16 cellular contexts compared by ENCODE assay signal in genomic region chr5:55914141-55914413, GRCh38.
A peak's percentile ranks its signal among the peaks of the same experiment; 100 is the strongest.
DNase-seq lines count a peak whose midpoint lies in the region; ATAC-seq, FAIRE-seq and TF ChIP-seq lines count a peak whose summit lies in the region.
"Had no signal": no experiment of that assay in that cellular context is flagged by ENCODE, and none has a peak within 500 bp of the region (broad histone marks: within the 10 kb centered on the region; RNA-seq: fewer than 3 reads in every experiment).

No MANE protein-coding gene starts in this region.

- no peaks in the 10 kb centered on the region for H3K79me2 ChIP-seq in HepG2 (ENCODE audit: insufficient read depth, low read length)

- H3K36me3 ChIP-seq in HepG2 (replicated peaks in 1 of 2; ENCODE audit: control insufficient read depth in 1 of 2, insufficient read depth in 2 of 2, low read length in 2 of 2) = no peaks in the 10 kb centered on the region
- no peaks in the 10 kb centered on the region for H3K36me3 ChIP-seq in right lobe of liver
- no peaks in the 10 kb centered on the region for H3K36me3 ChIP-seq in naive thymus-derived CD4-positive, alpha-beta T cell (ENCODE audit: control insufficient read depth in 2 of 3, insufficient read depth in 3 of 3, low read length in 3 of 3)
- H3K36me3 ChIP-seq in upper lobe of left lung = no peaks in the 10 kb centered on the region
- H3K36me3 ChIP-seq: prostate gland had no signal

- TF ChIP-seq EP300 in HepG2 (IDR thresholded peaks at IDR 0.05; ENCODE audit: low read depth in 2 of 2, low read length in 2 of 2) (no peak), HepG2 (CRISPR knock-in tag; IDR thresholded peaks at IDR 0.05; ENCODE audit: borderline replicate concordance) (no peak), upper lobe of left lung (IDR thresholded peaks at IDR 0.05) (no peak)

- no peak overlapping the region for H3K4me3 Mint-ChIP-seq in naive thymus-derived CD4-positive, alpha-beta T cell
- H3K4me3 Mint-ChIP-seq: memory B cell; T-helper 1 cell treated with Interleukin-12 subunit alpha and Interleukin-12 subunit beta and Interleukin-4 antibody, amounts not matched to agents 30 μg/mL and 1 μg/mL, for 36 hours had no signal

- H2AFZ ChIP-seq in HepG2 (ENCODE audit: low read length) = no peak overlapping the region

- BruUV-seq in HepG2 (replicated peaks; lab: Mats Ljungman, UMichigan) = no TSS peak

- peaks cover 0 to 2% (median 0%) of the 10 kb centered on the region in 11 donors for H3K9me3 Mint-ChIP-seq in naive thymus-derived CD4-positive, alpha-beta T cell
- H3K9me3 Mint-ChIP-seq: memory B cell had no signal

- in situ Hi-C loops in HepG2 (cut with HindIII; ENCODE audit: extremely low pct_ligation_motif_present, low pct_unique_long_range_greater_than_20kb) = no loop called here

- TF ChIP-seq POLR2A in HepG2 (IDR thresholded peaks at IDR 0.05; ENCODE audit: insufficient read depth in 1 of 2, low read depth in 2 of 2, low read length in 2 of 2) (no peak), right lobe of liver (IDR thresholded peaks at IDR 0.05) (no peak), upper lobe of left lung (IDR thresholded peaks at IDR 0.05) (no peak)

- H3K4me1 ChIP-seq in HepG2 (ENCODE audit: insufficient read depth, low read length) = peaks cover 41% of the 10 kb centered on the region
- no peaks in the 10 kb centered on the region for H3K4me1 ChIP-seq in right lobe of liver
- H3K4me1 ChIP-seq in naive thymus-derived CD4-positive, alpha-beta T cell (ENCODE audit: control insufficient read depth in 2 of 2, insufficient read depth in 2 of 2, low read length in 2 of 2) = no peaks in the 10 kb centered on the region
- no peaks in the 10 kb centered on the region for H3K4me1 ChIP-seq in upper lobe of left lung
- H3K4me1 ChIP-seq: prostate gland had no signal

- peak overlapping the region in 1 of 3 experiments; percentile 50; a peak in 1 of 6 replicates for H3K4me3 ChIP-seq in HepG2 (replicated peaks in 1 of 3; ENCODE audit: insufficient read depth in 1 of 3, low read depth in 2 of 3, low read length in 3 of 3)
- no peak overlapping the region for H3K4me3 ChIP-seq in right lobe of liver
- H3K4me3 ChIP-seq in naive thymus-derived CD4-positive, alpha-beta T cell (ENCODE audit: low read length) = no peak overlapping the region
- H3K4me3 ChIP-seq in upper lobe of left lung = no peak overlapping the region
- H3K4me3 ChIP-seq: dorsolateral prefrontal cortex, prostate gland had no signal

- no peaks in the 10 kb centered on the region for H3K27me3 Mint-ChIP-seq in naive thymus-derived CD4-positive, alpha-beta T cell
- H3K27me3 Mint-ChIP-seq: memory B cell had no signal

- POLR2A ChIA-PET in HepG2 (lab: Yijun Ruan, JAX) = no interaction called here
- POLR2A ChIA-PET in naive thymus-derived CD4-positive, alpha-beta T cell (lab: Charles Lee) = no interaction called here

- CTCF ChIA-PET in HepG2 (lab: Yijun Ruan, JAX; ENCODE audit: low intra/inter-chr PET ratio, low total read pairs) = no interaction called here
- CTCF ChIA-PET in naive thymus-derived CD4-positive, alpha-beta T cell (lab: Charles Lee) = no interaction called here

- no peaks in the 10 kb centered on the region for H4K20me1 ChIP-seq in HepG2 (ENCODE audit: insufficient read depth, low read length)

- peak overlapping the region; percentile 66 for H3K4me2 ChIP-seq in HepG2 (ENCODE audit: low read depth, low read length)

- no peak for FAIRE-seq in HepG2 (lab: Jason Lieb, UNC)

- H3K27ac ChIP-seq in HepG2 (ENCODE audit: extremely low read length, insufficient read depth, low read length) = no peak overlapping the region
- H3K27ac ChIP-seq in right lobe of liver = no peak overlapping the region
- H3K27ac ChIP-seq in naive thymus-derived CD4-positive, alpha-beta T cell (ENCODE audit: low read depth, low read length) = no peak overlapping the region
- H3K27ac ChIP-seq in upper lobe of left lung = no peak overlapping the region
- H3K27ac ChIP-seq: 22Rv1, dorsolateral prefrontal cortex, prostate gland had no signal

- ATAC-seq in HepG2 = peak; percentile 59
- ATAC-seq in right lobe of liver = no peak
- ATAC-seq in HG02623 (IDR thresholded peaks at IDR 0.05; ENCODE audit: unreplicated experiment) = peak; percentile 91
- peak; percentile 96 for ATAC-seq in HG03432 (IDR thresholded peaks at IDR 0.05; ENCODE audit: unreplicated experiment)
- ATAC-seq in naive thymus-derived CD4-positive, alpha-beta T cell = no peak
- ATAC-seq in upper lobe of left lung (ENCODE audit: low FRiP score in 2 of 2) = no peak

- no peaks in the 10 kb centered on the region for H3K9me3 ChIP-seq in HepG2 (ENCODE audit: low read length)
- H3K9me3 ChIP-seq in right lobe of liver = no peaks in the 10 kb centered on the region
- H3K9me3 ChIP-seq in naive thymus-derived CD4-positive, alpha-beta T cell (ENCODE audit: control insufficient read depth in 2 of 3, low read length in 3 of 3) = no peaks in the 10 kb centered on the region
- no peaks in the 10 kb centered on the region for H3K9me3 ChIP-seq in upper lobe of left lung
- H3K9me3 ChIP-seq: prostate gland had no signal

- H3K4me1 Mint-ChIP-seq in naive thymus-derived CD4-positive, alpha-beta T cell = peaks cover 0 to 14% (median under 1%) of the 10 kb centered on the region in 7 donors
- H3K4me1 Mint-ChIP-seq: memory B cell had no signal

- DNase-seq in HepG2 (ENCODE audit: low spot score) (no peak), right lobe of liver (no peak), NCI-H146 treated with DMSO at 0.1 percent for 48 hours (lab: John Stamatoyannopoulos, UW; ENCODE audit: unreplicated experiment) (no peak), DMS 273 (lab: John Stamatoyannopoulos, UW; ENCODE audit: unreplicated experiment) (no peak), upper lobe of left lung (no peak)
- no peak for DNase-seq in naive thymus-derived CD4-positive, alpha-beta T cell
- DNase-seq: DMS153, dorsolateral prefrontal cortex, head of caudate nucleus, NCI-H146 had no signal

- H3K9ac ChIP-seq in HepG2 (ENCODE audit: insufficient read depth, low read depth, low read length) = no peak overlapping the region

- H3K36me3 Mint-ChIP-seq in naive thymus-derived CD4-positive, alpha-beta T cell = peaks cover 0 to 2% (median 0%) of the 10 kb centered on the region in 5 donors
- H3K36me3 Mint-ChIP-seq: memory B cell had no signal

- TF ChIP-seq CTCF in HepG2 (CRISPR knock-in tag; IDR thresholded peaks at IDR 0.05) (no peak), right lobe of liver (IDR thresholded peaks at IDR 0.05) (no peak), upper lobe of left lung (IDR thresholded peaks at IDR 0.05) (no peak)

- WGBS in HepG2 (ENCODE audit: low lambda C conversion rate) = 11% methylated on average over 1 of the region's 1 CpG
- WGBS in right lobe of liver (ENCODE audit: insufficient coverage, low coverage, low lambda C conversion rate, missing lambda C conversion rate) = no CpG with 5 or more reads among the region's 1 CpG
- WGBS in upper lobe of left lung, 2 donors = 86 to 100% methylated on average over 1 of the region's 1 CpG

- no peak for TF ChIP-seq RAD21 in HepG2 (CRISPR knock-in tag; IDR thresholded peaks at IDR 0.05)

- H3K27ac Mint-ChIP-seq in naive thymus-derived CD4-positive, alpha-beta T cell = no peak overlapping the region
- H3K27ac Mint-ChIP-seq: memory B cell; T-helper 1 cell treated with Interleukin-12 subunit alpha and Interleukin-12 subunit beta and Interleukin-4 antibody, amounts not matched to agents 30 μg/mL and 1 μg/mL, for 36 hours had no signal

- intact Hi-C loops in HepG2 (cut with micrococcal nuclease; ENCODE audit: unreplicated experiment) = no loop called here
- intact Hi-C loops in right lobe of liver (cut with DNase I) = no loop called here
- intact Hi-C loops in naive thymus-derived CD4-positive, alpha-beta T cell (cut with micrococcal nuclease) = no loop called here

- H3K27me3 ChIP-seq in HepG2 (ENCODE audit: control insufficient read depth in 1 of 2, insufficient read depth in 2 of 2, low read length in 2 of 2) = peaks cover 0 to 3% of the 10 kb centered on the region in 2 experiments; a peak in 3 of 5 replicates
- H3K27me3 ChIP-seq in right lobe of liver = no peaks in the 10 kb centered on the region
- H3K27me3 ChIP-seq in naive thymus-derived CD4-positive, alpha-beta T cell (ENCODE audit: control insufficient read depth in 2 of 2, insufficient read depth in 2 of 2, low read length in 2 of 2) = no peaks in the 10 kb centered on the region
- no peaks in the 10 kb centered on the region for H3K27me3 ChIP-seq in upper lobe of left lung
- H3K27me3 ChIP-seq: dorsolateral prefrontal cortex had no signal

TF ChIP-seq in HepG2, 621 proteins besides CTCF, POLR2A, EP300 and RAD21:
- TF ChIP-seq ZSCAN29 (CRISPR knock-in tag; conservative IDR thresholded peaks at IDR 0.05) = no peak
- peak; percentile 68 for TF ChIP-seq FOSL2 (CRISPR knock-in tag; IDR thresholded peaks at IDR 0.05)

Comparison
In these comparisons a context has a peak if more than half of its experiments do, and no peak if none do; other contexts are left out.
1. ATAC-seq: peak in HepG2 (single experiment), HG02623 (single experiment) and HG03432 (single experiment); none in right lobe of liver (0 of 4), naive thymus-derived CD4-positive, alpha-beta T cell (single experiment) and upper lobe of left lung (0 of 2).